2 cellular contexts compared by ENCODE assay signal in genomic region chr2:171181067-171182049, GRCh38.
A peak's percentile ranks its signal among the peaks of the same experiment; 100 is the strongest.
TF ChIP-seq lines count a peak whose summit lies in the region.

No MANE protein-coding gene starts in this region.

TF ChIP-seq in GM12891, 5 proteins besides CTCF, POLR2A, EP300 and RAD21:
- TF ChIP-seq SPI1 (IDR thresholded peaks at IDR 0.05; ENCODE audit: low read depth, low read length) (no peak), PAX5 (IDR thresholded peaks at IDR 0.05; ENCODE audit: insufficient read depth, low read length, severe bottlenecking) (no peak), TAF1 (IDR thresholded peaks at IDR 0.05; ENCODE audit: low read depth, low read length) (no peak), POU2F2 (IDR thresholded peaks at IDR 0.05; ENCODE audit: low read depth, low read length) (no peak), POLR2AphosphoS5 (IDR thresholded peaks at IDR 0.05; ENCODE audit: low read depth, low read length) (no peak)
TF ChIP-seq in GM12891: peak in this region for 0.

TF ChIP-seq in WTC11, 78 proteins besides CTCF, POLR2A, EP300 and RAD21:
- TF ChIP-seq USF1 (CRISPR knock-in tag; IDR thresholded peaks at IDR 0.05) = 0 out of 2 replicates have a peak, but pooled peaks have one; percentile 13
- no peak for TF ChIP-seq ZNF532 (CRISPR knock-in tag; IDR thresholded peaks at IDR 0.05; ENCODE audit: borderline replicate concordance)
